ENCODE assay signal across 8 cellular contexts in genomic region chr19:55461259-55461973, GRCh38. TPM values are rescaled to one million over a fixed set of nuclear protein-coding genes. Genes with fewer than 3 reads are reported as not detected.
DNase-seq lines count a peak whose midpoint lies in the region; ATAC-seq and TF ChIP-seq lines count a peak whose summit lies in the region.

Gene ISOC2, minus strand, starts transcription at chr19:55461642. Its CDS starts 5,156 bp downstream, at chr19:55456486.

- peaks cover 22% of the 10 kb centered on the region for H3K4me1 Mint-ChIP-seq in activated B cell treated with CpG ODN at 0.5 μM for 24 hours

- H3K27ac Mint-ChIP-seq in activated B cell treated with CpG ODN at 0.5 μM for 24 hours: peak within 1 kb of the TSS; percentile 82

- ATAC-seq in HG03196 (IDR thresholded peaks at IDR 0.05; ENCODE audit: unreplicated experiment) (peak; percentile 91), activated B cell treated with CpG ODN at 0.5 μM for 24 hours (ENCODE audit: low read depth) (peak; percentile 96)

- H4K20me1 ChIP-seq in smooth muscle cell (ENCODE audit: low read depth): peaks cover 22% of the 10 kb centered on the region

- peaks cover 6% of the 10 kb centered on the region for H3F3A ChIP-seq in smooth muscle cell (ENCODE audit: low read depth)

- POLR2A ChIA-PET in activated B cell treated with CpG ODN at 0.5 μM for 24 hours (lab: Charles Lee): interaction anchor here (0.7 to 1.6 kb wide), 14 partner anchors 15 to 207 kb away, joined by 3 to 49 read pairs (median 4); partner anchors contain the start of genes FIZ1, HSPBP1, KMT5C and NAT14

- H3K27me3 ChIP-seq in smooth muscle cell (ENCODE audit: low read depth): peaks cover 14% of the 10 kb centered on the region

- TF ChIP-seq POLR2A in GM18951 (IDR thresholded peaks at IDR 0.05; ENCODE audit: extremely low read depth, insufficient read depth, insufficient read length): peak; percentile 64

- H3K79me2 ChIP-seq in smooth muscle cell (ENCODE audit: low read depth): no peaks in the 10 kb centered on the region

- in situ Hi-C loops in GM18951 (cut with MboI; ENCODE audit: low sequenced_read_pairs, unreplicated experiment): no loop called here

- no peaks in the 10 kb centered on the region for H3K36me3 ChIP-seq in smooth muscle cell (ENCODE audit: low read depth)

- H2AFZ ChIP-seq in smooth muscle cell (ENCODE audit: low read depth): peak within 1 kb of the TSS; percentile 46

- H3K4me2 ChIP-seq in smooth muscle cell: peak within 1 kb of the TSS; percentile 90

- intact Hi-C loops in activated B cell treated with CpG ODN at 0.5 μM for 24 hours (cut with micrococcal nuclease): loop anchor here (1.0 to 5.0 kb wide), 5 partner anchors 15 to 181 kb away; partner anchors contain the start of genes KMT5C, ZNF580, ZNF581 and ZNF628

- peaks cover 4% of the 10 kb centered on the region for H3K4me1 ChIP-seq in smooth muscle cell (ENCODE audit: low read depth)

- under 1% methylated on average over 54 of the region's 54 CpGs for WGBS in smooth muscle cell (ENCODE audit: low lambda C conversion rate)

- no peaks in the 10 kb centered on the region for H3K9me3 Mint-ChIP-seq in activated B cell treated with CpG ODN at 0.5 μM for 24 hours

- peak within 1 kb of the TSS; percentile 89 for H3K4me3 Mint-ChIP-seq in activated B cell treated with CpG ODN at 0.5 μM for 24 hours

- no peaks in the 10 kb centered on the region for H3K27me3 Mint-ChIP-seq in activated B cell treated with CpG ODN at 0.5 μM for 24 hours

- CTCF ChIA-PET in activated B cell treated with CpG ODN at 0.5 μM for 24 hours (lab: Charles Lee): interaction anchor here (1.0 kb wide), 3 partner anchors 16 to 170 kb away, joined by 3 to 9 read pairs (median 3); partner anchors contain the start of gene ZNF628

- no peak for TF ChIP-seq CTCF in activated B cell treated with CpG ODN at 0.5 μM for 24 hours (IDR thresholded peaks at IDR 0.05)
- no peak for TF ChIP-seq CTCF in smooth muscle cell (IDR thresholded peaks at IDR 0.05; ENCODE audit: borderline replicate concordance, insufficient read depth, poor library complexity, severe bottlenecking)

- peak within 1 kb of the TSS; percentile 67 for H3K9ac ChIP-seq in smooth muscle cell (ENCODE audit: low read depth)

- peaks cover 2% of the 10 kb centered on the region for H3K36me3 Mint-ChIP-seq in activated B cell treated with CpG ODN at 0.5 μM for 24 hours (ENCODE audit: low read depth)

- DNase-seq in AG08395 (ENCODE audit: low spot score) (peak; percentile 99), NCI-H345 (lab: John Stamatoyannopoulos, UW) (peak; percentile 99), activated B cell treated with CpG ODN at 0.5 μM for 24 hours (peak; percentile 100), caudate nucleus (lab: John Stamatoyannopoulos, UW) (peak; percentile 91 to 100 (median 99)), iPS-NIHi7 (ENCODE audit: extremely low spot score) (peak; percentile 97), smooth muscle cell (lab: John Stamatoyannopoulos, UW; ENCODE audit: unreplicated experiment) (peak; percentile 99)

- no peaks in the 10 kb centered on the region for H3K9me3 ChIP-seq in smooth muscle cell (replicated peaks; ENCODE audit: low read depth)

- H3K4me3 ChIP-seq in smooth muscle cell: peak within 1 kb of the TSS; percentile 70

- H3K27ac ChIP-seq in caudate nucleus (ENCODE audit: low read depth, low read length) (peak within 1 kb of the TSS; percentile 46), smooth muscle cell (ENCODE audit: low read depth) (peak within 1 kb of the TSS; percentile 26)

RNA-seq across cellular contexts. Expression of gene ISOC2, which starts in this region (rescaled TPM):
- total RNA-seq in activated B cell treated with CpG ODN at 0.5 μM for 24 hours (28.7 and 29.0 TPM in 2 replicates), smooth muscle cell (47.3 and 56.5 TPM in 2 replicates)
- polyA plus RNA-seq in smooth muscle cell: 37.3 and 61.4 TPM in 2 replicates

Comparison
In these comparisons a context has a peak if more than half of its experiments do, and no peak if none do; other contexts are left out.
1. Peak in every context shown above with its lines: DNase-seq, ATAC-seq, H3K4me3 ChIP-seq and H3K27ac ChIP-seq.